Comparison of ENCODE assay signal across 10 cellular contexts in the genomic region with DNA sequence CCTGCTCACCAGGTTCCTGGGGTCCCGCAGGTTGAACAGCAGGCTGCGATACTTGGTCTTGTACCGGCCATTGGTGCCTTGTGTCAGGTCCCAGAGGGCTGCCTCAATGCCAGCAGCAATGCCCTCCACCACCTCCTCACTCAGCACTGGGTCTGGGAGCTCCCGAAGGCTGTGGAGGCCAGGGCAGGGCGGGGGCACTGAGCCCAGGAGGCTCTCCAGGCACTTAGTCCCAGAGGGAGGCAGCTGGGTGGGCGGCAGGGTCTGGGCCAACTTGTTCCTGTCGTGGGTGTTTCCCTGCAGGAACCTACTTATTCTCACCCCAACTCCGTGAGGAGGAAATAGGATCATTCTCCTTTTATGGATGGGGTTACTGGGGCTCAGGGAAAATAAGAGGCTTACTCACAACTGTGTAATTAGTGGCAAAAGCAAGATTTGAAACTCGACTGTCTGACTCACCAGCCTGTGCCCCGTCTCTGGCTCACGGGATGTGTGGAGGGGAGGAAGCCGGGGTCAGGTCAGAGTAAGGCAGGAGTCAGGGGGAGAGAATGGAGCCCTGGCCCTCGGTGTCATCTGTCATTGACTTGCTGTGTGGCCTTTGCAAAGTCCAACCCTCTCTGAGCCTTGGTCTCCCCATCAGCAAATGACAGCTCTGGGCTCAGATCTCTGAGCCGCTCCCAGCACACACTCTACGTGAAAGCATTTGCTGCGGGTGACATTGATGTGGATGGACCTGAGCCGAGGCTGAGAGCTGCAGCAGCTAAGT. TPM values are rescaled to one million over a fixed set of nuclear protein-coding genes. Genes with fewer than 3 reads are reported as not detected.
A peak's percentile ranks its signal among the peaks of the same experiment; 100 is the strongest.
DNase-seq lines count a peak whose midpoint lies in the region; ATAC-seq and TF ChIP-seq lines count a peak whose summit lies in the region.
"Had no signal": no experiment of that assay in that cellular context is flagged by ENCODE, and none has a peak within 500 bp of the region (broad histone marks: within the 10 kb centered on the region; RNA-seq: fewer than 3 reads in every experiment).

No MANE protein-coding gene starts in this region.

- TF ChIP-seq CTCF in retinal pigment epithelial cell (conservative IDR thresholded peaks at IDR 0.05; ENCODE audit: low read depth, low read length), result no peak

- ATAC-seq in GM21526 (IDR thresholded peaks at IDR 0.05; ENCODE audit: low FRiP score, unreplicated experiment), result no peak
- no peak for ATAC-seq in GM21367 (IDR thresholded peaks at IDR 0.05; ENCODE audit: unreplicated experiment)
- no peak for ATAC-seq in HG02870 (IDR thresholded peaks at IDR 0.05; ENCODE audit: unreplicated experiment)

- peak; percentile 95 for DNase-seq in ELR (ENCODE audit: low read depth)
- DNase-seq in MV-4-11 (lab: John Stamatoyannopoulos, UW), result peak; percentile 56
- DNase-seq in dermis blood vessel endothelial cell, result peak; percentile 86
- DNase-seq in retinal pigment epithelial cell (ENCODE audit: low read depth), result peak; percentile 85
- no peak for DNase-seq in HT-29 (ENCODE audit: low spot score)
- DNase-seq: central memory CD4-positive, alpha-beta T cell; NCI-H526 treated with DMSO at 0.1 percent for 48 hours had no signal

- peak overlapping the region; percentile 79 for H3K4me3 ChIP-seq in retinal pigment epithelial cell (ENCODE audit: low read length)

RNA-seq across cellular contexts. Expression of a gene that starts 17.2 kb away (rescaled TPM):
- total RNA-seq in dermis blood vessel endothelial cell, result 2.0 and 11.4 TPM in 2 replicates
- total RNA-seq in HT-29 (2014; rRNA removed; shearing (Covaris generic)), result 0.10 and 0.20 TPM in 2 replicates

RNA-seq across cellular contexts. Expression of a gene that starts 34.5 kb away (rescaled TPM):
- 0.17 and 0.28 TPM in 2 replicates for total RNA-seq in dermis blood vessel endothelial cell
- total RNA-seq in HT-29 (2014; rRNA removed; shearing (Covaris generic)), result 1.2 and 2.2 TPM in 2 replicates
